Comparison of ENCODE assay signal across 32 cellular contexts in genomic region chr14:101789222-101789621, GRCh38. TPM values are rescaled to one million over a fixed set of nuclear protein-coding genes. Genes with fewer than 3 reads are reported as not detected.
A peak's percentile ranks its signal among the peaks of the same experiment; 100 is the strongest.
DNase-seq lines count a peak whose midpoint lies in the region; ATAC-seq, FAIRE-seq and TF ChIP-seq lines count a peak whose summit lies in the region.
"Had no signal": no experiment of that assay in that cellular context is flagged by ENCODE, and none has a peak within 500 bp of the region (broad histone marks: within the 10 kb centered on the region; RNA-seq: fewer than 3 reads in every experiment).

No MANE protein-coding gene starts in this region.

- no peaks in the 10 kb centered on the region for H3K36me3 ChIP-seq in SK-N-SH (replicated peaks in 1 of 2; ENCODE audit: control insufficient read depth in 1 of 2, insufficient read depth in 2 of 2, low read length in 1 of 2)
- H3K36me3 ChIP-seq in CD4-positive, CD25-positive, alpha-beta regulatory T cell (ENCODE audit: control insufficient read depth, insufficient read depth, low read length) = peaks cover 3% of the 10 kb centered on the region
- H3K36me3 ChIP-seq in OCI-LY1 (ENCODE audit: insufficient read depth, low read length) = peaks cover 12% of the 10 kb centered on the region; the same call in 1 of the 2 replicates
- H3K36me3 ChIP-seq in gastroesophageal sphincter = peaks cover 0 to 6% of the 10 kb centered on the region in 2 donors
- H3K36me3 ChIP-seq in GM23338 (ENCODE audit: insufficient read depth) = no peaks in the 10 kb centered on the region
- peaks cover 8% of the 10 kb centered on the region for H3K36me3 ChIP-seq in Karpas-422 (ENCODE audit: insufficient read depth, low read length)
- H3K36me3 ChIP-seq: cardiac muscle cell, neural progenitor cell, pancreas, uterus had no signal

- H3K4me2 ChIP-seq in SK-N-SH (no peak overlapping the region), OCI-LY1 (ENCODE audit: low read length) (peak overlapping the region; percentile 47), GM23338 (no peak overlapping the region), Karpas-422 (ENCODE audit: low read depth, low read length, poor library complexity, severe bottlenecking) (no peak overlapping the region)
- H3K4me2 ChIP-seq: neural progenitor cell, smooth muscle cell had no signal

- H3K4me3 Mint-ChIP-seq in CD4-positive, CD25-positive, alpha-beta regulatory T cell = peak overlapping the region in 1 of 4 donors; percentile 47
- H3K4me3 Mint-ChIP-seq in GM23338 = no peak overlapping the region
- H3K4me3 Mint-ChIP-seq: activated CD8-positive, alpha-beta T cell treated with anti-CD3 and anti-CD28 coated beads, Interleukin-2, amount 10 ng/mL, durations not matched to agents 7 days and 5 days; activated naive CD8-positive, alpha-beta T cell; dendritic cell treated with granulocyte-macrophage colony-stimulating factor and Interleukin-4, amounts not matched to agents 40 ng/mL and 50 ng/mL, for 4 days; H9; memory B cell; neural progenitor cell; stimulated activated naive CD8-positive, alpha-beta T cell treated with anti-CD3 and anti-CD28 coated beads, Interleukin-15, amount 100 ng/mL, for 72 hours had no signal

- no peak for TF ChIP-seq POLR2A in gastroesophageal sphincter (IDR thresholded peaks at IDR 0.05)

- H3K79me2 ChIP-seq in SK-N-SH (ENCODE audit: insufficient read depth) (no peaks in the 10 kb centered on the region), OCI-LY1 (ENCODE audit: insufficient read depth, low read length) (no peaks in the 10 kb centered on the region), GM23338 (replicated peaks; ENCODE audit: insufficient read depth) (no peaks in the 10 kb centered on the region), Karpas-422 (ENCODE audit: low read length) (peaks cover 11% of the 10 kb centered on the region; the same call in 1 of the 2 replicates)

- TF ChIP-seq EP300 in SK-N-SH (IDR thresholded peaks at IDR 0.05; ENCODE audit: borderline replicate concordance in 1 of 2, low read depth in 1 of 2, low read length in 1 of 2) = no peak
- TF ChIP-seq EP300 in gastroesophageal sphincter (IDR thresholded peaks at IDR 0.05) = no peak

- H3K9ac ChIP-seq in SK-N-SH (no peak overlapping the region), OCI-LY1 (ENCODE audit: low read length) (peak overlapping the region; percentile 64), Karpas-422 (ENCODE audit: low read length) (no peak overlapping the region)
- H3K9ac ChIP-seq: neural progenitor cell had no signal

- peaks cover 6 to 40% (median 26%) of the 10 kb centered on the region in 4 donors for H3K4me1 Mint-ChIP-seq in CD4-positive, CD25-positive, alpha-beta regulatory T cell
- H3K4me1 Mint-ChIP-seq in GM23338 = no peaks in the 10 kb centered on the region
- H3K4me1 Mint-ChIP-seq: H9 had no signal

- H3K27ac ChIP-seq in SK-N-SH (ENCODE audit: low read depth in 2 of 2, low read length in 1 of 2) (peak overlapping the region in 1 of 2 experiments; percentile 44; a peak in 2 of 4 replicates), OCI-LY1 (ENCODE audit: low read depth, low read length, poor library complexity, severe bottlenecking) (peak overlapping the region; percentile 96), gastroesophageal sphincter (peak overlapping the region in 3 of 4 donors; percentile 1 to 16 (median 9)), GM23338 (ENCODE audit: low read depth) (no peak overlapping the region), Karpas-422 (ENCODE audit: low read length) (no peak overlapping the region)
- H3K27ac ChIP-seq in CD4-positive, CD25-positive, alpha-beta regulatory T cell (ENCODE audit: insufficient read depth, low read length, poor library complexity, severe bottlenecking) = no peak overlapping the region
- H3K27ac ChIP-seq: cardiac muscle cell, neural progenitor cell, pancreas, uterus, VCaP had no signal

- POLR2A ChIA-PET in SK-N-SH (lab: Yijun Ruan, JAX) = interaction anchor here (1.3 kb wide), 1 partner anchor 19 kb away, joined by 3 read pairs; no protein-coding TSS in a partner anchor

- H3K4me3 ChIP-seq in SK-N-SH (ENCODE audit: low read depth in 2 of 2, low read length in 1 of 2) (no peak overlapping the region), OCI-LY1 (ENCODE audit: low read depth, low read length, poor library complexity, severe bottlenecking) (peak overlapping the region; percentile 2), gastroesophageal sphincter (no peak overlapping the region), GM23338 (no peak overlapping the region), Karpas-422 (ENCODE audit: low read length) (no peak overlapping the region)
- H3K4me3 ChIP-seq in CD4-positive, CD25-positive, alpha-beta regulatory T cell (ENCODE audit: low read depth, low read length) = no peak overlapping the region
- H3K4me3 ChIP-seq: cardiac muscle cell, neural progenitor cell, pancreas, smooth muscle cell, uterus had no signal

- CTCF ChIA-PET in SK-N-SH (lab: Yijun Ruan, JAX) = interaction anchor here (1.3 to 1.8 kb wide), 2 partner anchors 18 to 257 kb away, joined by 3 to 8 read pairs; no protein-coding TSS in a partner anchor

- H3F3A ChIP-seq in SK-N-SH (replicated peaks; ENCODE audit: insufficient read depth) = peaks cover 5% of the 10 kb centered on the region
- 0 out of 2 replicates have a peak, but pooled peaks cover 8% of the 10 kb centered on the region for H3F3A ChIP-seq in OCI-LY1 (ENCODE audit: insufficient read depth, low read length)
- no peaks in the 10 kb centered on the region for H3F3A ChIP-seq in GM23338 (replicated peaks; ENCODE audit: low read depth)

- H3K27me3 ChIP-seq in SK-N-SH (ENCODE audit: insufficient read depth) = no peaks in the 10 kb centered on the region
- no peaks in the 10 kb centered on the region for H3K27me3 ChIP-seq in CD4-positive, CD25-positive, alpha-beta regulatory T cell (ENCODE audit: control insufficient read depth, insufficient read depth, low read length)
- H3K27me3 ChIP-seq in OCI-LY1 (ENCODE audit: insufficient read depth, low read length) = no peaks in the 10 kb centered on the region
- no peaks in the 10 kb centered on the region for H3K27me3 ChIP-seq in gastroesophageal sphincter
- no peaks in the 10 kb centered on the region for H3K27me3 ChIP-seq in GM23338 (ENCODE audit: insufficient read depth)
- no peaks in the 10 kb centered on the region for H3K27me3 ChIP-seq in Karpas-422 (ENCODE audit: low read length)
- H3K27me3 ChIP-seq: cardiac muscle cell, neural progenitor cell, pancreas, uterus had no signal

- no peaks in the 10 kb centered on the region for H3K9me2 ChIP-seq in SK-N-SH
- H3K9me2 ChIP-seq in OCI-LY1 (ENCODE audit: low read depth, low read length) = no peaks in the 10 kb centered on the region
- H3K9me2 ChIP-seq in GM23338 (ENCODE audit: insufficient read depth) = no peaks in the 10 kb centered on the region
- H3K9me2 ChIP-seq in Karpas-422 (replicated peaks; ENCODE audit: insufficient read depth, low read length) = no peaks in the 10 kb centered on the region

- 55% methylated on average over 6 of the region's 6 CpGs for WGBS in SK-N-SH (ENCODE audit: low lambda C conversion rate)
- WGBS in gastroesophageal sphincter (ENCODE audit: low coverage in 1 of 2), 2 donors = 37 to 55% methylated on average over 5 to 6 of the region's 6 CpGs

- no peaks in the 10 kb centered on the region for H3K27me3 Mint-ChIP-seq in CD4-positive, CD25-positive, alpha-beta regulatory T cell
- peaks cover 6% of the 10 kb centered on the region for H3K27me3 Mint-ChIP-seq in GM23338 (ENCODE audit: insufficient read depth, low read depth, poor library complexity)
- H3K27me3 Mint-ChIP-seq: activated naive CD8-positive, alpha-beta T cell; memory B cell; stimulated activated naive CD8-positive, alpha-beta T cell treated with anti-CD3 and anti-CD28 coated beads, Interleukin-15, amount 100 ng/mL, for 72 hours had no signal

- peak overlapping the region in 2 of 3 donors; percentile 26 to 28 for H3K27ac Mint-ChIP-seq in CD4-positive, CD25-positive, alpha-beta regulatory T cell
- no peak overlapping the region for H3K27ac Mint-ChIP-seq in GM23338
- H3K27ac Mint-ChIP-seq: activated CD8-positive, alpha-beta T cell treated with anti-CD3 and anti-CD28 coated beads, Interleukin-2, amount 10 ng/mL, durations not matched to agents 7 days and 5 days; activated naive CD8-positive, alpha-beta T cell; dendritic cell treated with granulocyte-macrophage colony-stimulating factor and Interleukin-4, amounts not matched to agents 40 ng/mL and 50 ng/mL, for 4 days; H9; memory B cell; neural progenitor cell; stimulated activated naive CD8-positive, alpha-beta T cell treated with anti-CD3 and anti-CD28 coated beads, Interleukin-15, amount 100 ng/mL, for 72 hours had no signal

- no peak for TF ChIP-seq RAD21 in SK-N-SH (IDR thresholded peaks at IDR 0.05; ENCODE audit: low read length)

- no peak for ATAC-seq in SK-N-SH treated with all-trans-retinoic acid at 6 μM for 48 hours
- no peak for ATAC-seq in CD4-positive, CD25-positive, alpha-beta regulatory T cell (ENCODE audit: low read depth in 2 of 2)
- no peak for ATAC-seq in gastroesophageal sphincter
- no peak for ATAC-seq in GM23338
- ATAC-seq: activated CD8-positive, alpha-beta T cell treated with anti-CD3 and anti-CD28 coated beads, Interleukin-2, amount 10 ng/mL, durations not matched to agents 7 days and 5 days; left lobe of liver; Panc1; pancreas; stimulated activated naive CD8-positive, alpha-beta T cell treated with anti-CD3 and anti-CD28 coated beads, Interleukin-15, amount 100 ng/mL, for 72 hours had no signal

- peaks cover 0 to 19% of the 10 kb centered on the region in 2 experiments; a peak in 2 of 4 replicates for H3K4me1 ChIP-seq in SK-N-SH (ENCODE audit: control insufficient read depth in 1 of 2, insufficient read depth in 2 of 2, low read depth in 1 of 2, low read length in 1 of 2)
- H3K4me1 ChIP-seq in CD4-positive, CD25-positive, alpha-beta regulatory T cell (ENCODE audit: control insufficient read depth, insufficient read depth, low read length, poor library complexity, severe bottlenecking) = peaks cover 8% of the 10 kb centered on the region
- peaks cover 54% of the 10 kb centered on the region for H3K4me1 ChIP-seq in OCI-LY1 (ENCODE audit: insufficient read depth, low read length, severe bottlenecking)
- peaks cover 0 to 47% (median 5%) of the 10 kb centered on the region in 3 donors for H3K4me1 ChIP-seq in gastroesophageal sphincter
- H3K4me1 ChIP-seq in GM23338 (ENCODE audit: insufficient read depth) = no peaks in the 10 kb centered on the region
- peaks cover 33% of the 10 kb centered on the region for H3K4me1 ChIP-seq in Karpas-422 (ENCODE audit: low read length)
- H3K4me1 ChIP-seq: neural progenitor cell had no signal

- peaks cover 7% of the 10 kb centered on the region for H3K36me3 Mint-ChIP-seq in CD4-positive, CD25-positive, alpha-beta regulatory T cell
- H3K36me3 Mint-ChIP-seq in GM23338 (ENCODE audit: low read depth) = peaks cover 4% of the 10 kb centered on the region; the same call in 2 of the 3 replicates
- H3K36me3 Mint-ChIP-seq: neural progenitor cell had no signal

- H3K9me3 Mint-ChIP-seq in CD4-positive, CD25-positive, alpha-beta regulatory T cell = peaks cover 0 to 2% (median 0%) of the 10 kb centered on the region in 7 donors
- H3K9me3 Mint-ChIP-seq in GM23338 = peaks cover 8% of the 10 kb centered on the region; the same call in 2 of the 3 replicates
- H3K9me3 Mint-ChIP-seq: H9, neural progenitor cell had no signal

- no peaks in the 10 kb centered on the region for H4K20me1 ChIP-seq in SK-N-SH (ENCODE audit: insufficient read depth)
- no peaks in the 10 kb centered on the region for H4K20me1 ChIP-seq in OCI-LY1 (ENCODE audit: insufficient read depth, low read length)
- no peaks in the 10 kb centered on the region for H4K20me1 ChIP-seq in GM23338 (replicated peaks; ENCODE audit: insufficient read depth)
- no peaks in the 10 kb centered on the region for H4K20me1 ChIP-seq in Karpas-422 (ENCODE audit: insufficient read depth, low read depth, low read length)

- TF ChIP-seq CTCF in SK-N-SH (IDR thresholded peaks at IDR 0.05) (no peak), OCI-LY1 (IDR thresholded peaks at IDR 0.05; ENCODE audit: low read length) (no peak), gastroesophageal sphincter (IDR thresholded peaks at IDR 0.05) (no peak), GM23338 (conservative IDR thresholded peaks at IDR 0.05; ENCODE audit: low read depth in 2 of 2) (no peak)

- H2AFZ ChIP-seq in SK-N-SH (ENCODE audit: low read depth) (no peak overlapping the region), OCI-LY1 (ENCODE audit: low read length) (no peak overlapping the region), GM23338 (no peak overlapping the region), Karpas-422 (ENCODE audit: low read length) (no peak overlapping the region)
- H2AFZ ChIP-seq: neural progenitor cell had no signal

- no peak for FAIRE-seq in HTR-8/SVneo (lab: Jason Lieb, UNC)

- DNase-seq in SK-N-SH (peak; percentile 69), GM23338 (ENCODE audit: low spot score) (no peak), HTR-8/SVneo (ENCODE audit: insufficient read length, low spot score) (no peak), Karpas-422 (no peak)
- DNase-seq in CD4-positive, CD25-positive, alpha-beta regulatory T cell = no peak
- DNase-seq: activated CD4-positive, alpha-beta T cell treated with anti-CD3 and anti-CD28 coated beads for 4 hours; activated CD8-positive, alpha-beta T cell treated with anti-CD3 and anti-CD28 coated beads, Interleukin-2, amount 10 ng/mL, durations not matched to agents 7 days and 5 days; aorta; erythroblast; glutamatergic neuron; H9; NCI-H146; NCI-H510A treated with DMSO at 0.1 percent for 48 hours; NK-92 treated with Interleukin-12 subunit alpha and Interleukin-12 subunit beta, amount 100 ng/mL, for 24 hours; SHP77 treated with DMSO at 0.1 percent for 48 hours; stimulated activated naive CD8-positive, alpha-beta T cell treated with anti-CD3 and anti-CD28 coated beads, Interleukin-15, amount 100 ng/mL, for 72 hours; SW 1271; T-helper 9 cell; uterus had no signal

- H3K9me3 ChIP-seq in SK-N-SH = no peaks in the 10 kb centered on the region
- no peaks in the 10 kb centered on the region for H3K9me3 ChIP-seq in CD4-positive, CD25-positive, alpha-beta regulatory T cell (ENCODE audit: control insufficient read depth in 2 of 2, low read length in 2 of 2)
- peaks cover 8% of the 10 kb centered on the region for H3K9me3 ChIP-seq in OCI-LY1 (ENCODE audit: low read length)
- no peaks in the 10 kb centered on the region for H3K9me3 ChIP-seq in gastroesophageal sphincter
- H3K9me3 ChIP-seq in Karpas-422 (ENCODE audit: low read length) = peaks cover 3% of the 10 kb centered on the region; the same call in 1 of the 2 replicates
- H3K9me3 ChIP-seq: pancreas, uterus had no signal

RNA-seq across cellular contexts. Expression of gene PPP2R5C, which starts 27.7 kb away (rescaled TPM):
- polyA plus RNA-seq in SK-N-SH (2012; rRNA removed) = 43.7 and 61.0 TPM in 2 replicates
- polyA plus RNA-seq in SK-N-SH (2012; cell fraction: cytosol; rRNA removed) = 61.5 and 75.2 TPM in 2 replicates
- 40.4 and 72.7 TPM in 2 replicates for polyA plus RNA-seq in SK-N-SH (2012; cell fraction: nucleus; rRNA removed)
- 650 TPM for total RNA-seq in CD4-positive, CD25-positive, alpha-beta regulatory T cell
- 100 to 1,000 TPM; 244 to 294 (median 270) TPM for polyA plus RNA-seq in CD4-positive, CD25-positive, alpha-beta regulatory T cell
- 100 to 1,000 TPM; 123 to 199 (median 131) TPM for total RNA-seq in gastroesophageal sphincter
- total RNA-seq in GM23338 (2014; rRNA removed; shearing (Covaris generic)) = 75.4 and 76.4 TPM in 2 replicates
- 75.3 and 79.7 TPM in 2 replicates for polyA plus RNA-seq in GM23338 (2016; fragmentation: Nextera tagmentation; extraction: Ambion mirVana)
- 233 and 301 TPM in 2 replicates for total RNA-seq in Karpas-422 (2014; rRNA removed; shearing (Covaris generic); ENCODE audit: low replicate concordance)

Comparison
In these comparisons a context has a peak if more than half of its experiments do, and no peak if none do; other contexts are left out.
1. H3K27ac ChIP-seq: peak in OCI-LY1 (single experiment) and gastroesophageal sphincter (3 of 4); none in CD4-positive, CD25-positive, alpha-beta regulatory T cell (single experiment), GM23338 (single experiment) and Karpas-422 (single experiment).